In genomic region chr19:1942078-1942933, GRCh38 we compare ENCODE assay signal across 8 cellular contexts. TPM values are rescaled to one million over a fixed set of nuclear protein-coding genes. Genes with fewer than 3 reads are reported as not detected.
A peak's percentile ranks its signal among the peaks of the same experiment; 100 is the strongest.
DNase-seq lines count a peak whose midpoint lies in the region; ATAC-seq and TF ChIP-seq lines count a peak whose summit lies in the region.

No MANE protein-coding gene starts in this region.

- TF ChIP-seq CTCF in fibroblast of villous mesenchyme (IDR thresholded peaks at IDR 0.05; ENCODE audit: insufficient read depth, low read depth, low read length), result no peak
- TF ChIP-seq CTCF in neural crest cell (conservative IDR thresholded peaks at IDR 0.05), result no peak

- H3K4me3 ChIP-seq in fibroblast of villous mesenchyme (ENCODE audit: low read depth, low read length), result peak overlapping the region; percentile 84

- H3K36me3 Mint-ChIP-seq in neural crest cell (ENCODE audit: low read depth), result peaks cover 2% of the 10 kb centered on the region

- H3K4me1 Mint-ChIP-seq in neural crest cell, result peaks cover 24% of the 10 kb centered on the region

- no peaks in the 10 kb centered on the region for H3K27me3 Mint-ChIP-seq in neural crest cell (ENCODE audit: low read depth)

- H3K27ac Mint-ChIP-seq in neural crest cell (ENCODE audit: unreplicated experiment), result peak overlapping the region; percentile 86

- ATAC-seq in HG03439 (IDR thresholded peaks at IDR 0.05; ENCODE audit: unreplicated experiment) (peak; percentile 34), GM19324 (IDR thresholded peaks at IDR 0.05; ENCODE audit: low FRiP score, unreplicated experiment) (no peak)

- H3K4me3 Mint-ChIP-seq in neural crest cell, result peak overlapping the region; percentile 97

- H3K9me3 Mint-ChIP-seq in neural crest cell, result no peaks in the 10 kb centered on the region

- DNase-seq in DMS53 treated with DMSO at 0.1 percent for 48 hours (lab: John Stamatoyannopoulos, UW; ENCODE audit: unreplicated experiment), result peak; percentile 26
- peak; percentile 68 for DNase-seq in RPMI7951 (ENCODE audit: low read depth)
- peak; percentile 77 for DNase-seq in activated gamma-delta T cell treated with Interleukin-2 at 50 U/mL for 16 hours
- peak; percentile 86 for DNase-seq in fibroblast of villous mesenchyme (ENCODE audit: low read depth)
- DNase-seq in neural crest cell (ENCODE audit: low read depth, low spot score), result peak; percentile 70
- DNase-seq in stromal cell of bone marrow (ENCODE audit: low read depth), result peak; percentile 27

RNA-seq across cellular contexts. Expression of gene CSNK1G2, which starts 1.3 kb away (rescaled TPM):
- total RNA-seq in RPMI7951 (2014; rRNA removed; shearing (Covaris generic)), result 38.6 and 45.4 TPM in 2 replicates
- total RNA-seq in fibroblast of villous mesenchyme (69.5 and 74.1 TPM in 2 replicates), neural crest cell (130 and 133 TPM in 2 replicates)

RNA-seq across cellular contexts. Expression of gene ADAT3, which starts 37.1 kb away (rescaled TPM):
- total RNA-seq in RPMI7951 (2014; rRNA removed; shearing (Covaris generic)), result 1.3 and 2.4 TPM in 2 replicates
- 3.9 and 4.5 TPM in 2 replicates for total RNA-seq in fibroblast of villous mesenchyme
- total RNA-seq in neural crest cell, result 13.7 and 14.1 TPM in 2 replicates

RNA-seq across cellular contexts. Expression of gene SCAMP4, which starts 37.1 kb away (rescaled TPM):
- 55.2 and 67.9 TPM in 2 replicates for total RNA-seq in RPMI7951 (2014; rRNA removed; shearing (Covaris generic))
- total RNA-seq in fibroblast of villous mesenchyme, result 40.6 and 49.2 TPM in 2 replicates
- 71.2 and 79.9 TPM in 2 replicates for total RNA-seq in neural crest cell

RNA-seq across cellular contexts. Expression of gene ABHD17A, which starts 57.0 kb away (rescaled TPM):
- 42.1 and 61.5 TPM in 2 replicates for total RNA-seq in RPMI7951 (2014; rRNA removed; shearing (Covaris generic))
- total RNA-seq in fibroblast of villous mesenchyme (45.8 and 62.2 TPM in 2 replicates), neural crest cell (73.9 and 74.1 TPM in 2 replicates)

Comparison
In these comparisons a context has a peak if more than half of its experiments do, and no peak if none do; other contexts are left out.
1. DNase-seq: peak in every context shown above with its lines; median percentile 86 in fibroblast of villous mesenchyme; 77 in activated gamma-delta T cell treated with Interleukin-2 at 50 U/mL for 16 hours; 70 in neural crest cell; 68 in RPMI7951; 27 in stromal cell of bone marrow; 26 in DMS53 treated with DMSO at 0.1 percent for 48 hours.